ENCODE assay signal across 8 cellular contexts in the genomic region with DNA sequence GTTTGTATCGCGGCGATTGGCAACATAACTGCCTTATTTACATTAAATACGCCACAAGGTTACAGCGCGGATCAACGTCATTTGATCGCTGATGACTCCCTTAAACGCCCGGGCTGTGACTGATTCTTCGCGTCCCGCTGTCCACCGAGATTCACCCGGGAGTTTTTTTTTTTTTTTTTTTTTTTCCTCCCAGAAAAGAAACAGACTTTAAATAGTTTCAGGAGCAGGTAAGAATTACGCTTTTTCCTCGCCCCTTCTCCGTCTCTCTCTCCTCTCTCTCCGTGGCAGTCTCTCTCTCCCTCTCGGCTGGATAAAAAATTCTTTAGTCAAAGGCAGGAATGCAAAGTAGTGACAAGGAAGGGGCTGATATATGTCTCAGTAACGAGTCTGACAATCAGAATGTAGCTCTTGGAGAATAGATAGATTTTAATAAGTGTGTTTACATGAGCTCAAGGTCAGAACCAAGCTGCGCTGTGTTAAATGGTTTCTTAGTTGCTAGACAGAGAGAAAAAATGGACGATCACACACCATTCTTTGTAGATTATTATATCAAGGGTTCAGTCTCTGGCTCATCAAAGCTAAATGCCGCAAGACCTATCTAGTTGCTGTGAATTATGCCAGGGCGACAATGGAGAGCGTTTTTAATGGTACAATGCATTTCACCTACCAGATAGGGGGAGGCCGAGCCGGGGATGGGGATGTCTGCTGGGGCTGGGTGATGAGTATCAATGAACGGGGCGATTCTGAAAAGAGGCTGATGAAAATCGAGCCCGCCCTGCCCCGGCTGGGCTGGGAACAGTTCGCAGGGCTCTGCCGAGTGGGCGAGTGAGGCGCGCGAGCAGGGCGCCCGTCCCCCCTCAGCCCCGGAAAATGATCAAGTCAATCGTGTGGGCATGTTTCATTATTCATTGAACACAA.
A peak's percentile ranks its signal among the peaks of the same experiment; 100 is the strongest.
DNase-seq lines count a peak whose midpoint lies in the region; ATAC-seq and TF ChIP-seq lines count a peak whose summit lies in the region.

No MANE protein-coding gene starts in this region.

- peaks cover 62% of the 10 kb centered on the region for H3K27me3 ChIP-seq in kidney epithelial cell (ENCODE audit: control insufficient read depth, insufficient read depth, low read length)

- H3K4me3 Mint-ChIP-seq in activated CD8-positive, alpha-beta memory T cell treated with anti-CD3 and anti-CD28 coated beads, Interleukin-2, amount 10 ng/mL, durations not matched to agents 7 days and 5 days: peak overlapping the region; percentile 45
- peak overlapping the region; percentile 39 for H3K4me3 Mint-ChIP-seq in activated CD8-positive, alpha-beta T cell treated with anti-CD3 and anti-CD28 coated beads, Interleukin-2, amount 10 ng/mL, durations not matched to agents 7 days and 5 days

- CTCF ChIA-PET in activated CD8-positive, alpha-beta memory T cell treated with anti-CD3 and anti-CD28 coated beads, Interleukin-2, amount 10 ng/mL, durations not matched to agents 7 days and 5 days (lab: Charles Lee): no interaction called here
- CTCF ChIA-PET in activated CD8-positive, alpha-beta T cell treated with anti-CD3 and anti-CD28 coated beads, Interleukin-2, amount 10 ng/mL, durations not matched to agents 7 days and 5 days (lab: Charles Lee): no interaction called here

- peak overlapping the region; percentile 74 for H3K27ac Mint-ChIP-seq in activated CD8-positive, alpha-beta memory T cell treated with anti-CD3 and anti-CD28 coated beads, Interleukin-2, amount 10 ng/mL, durations not matched to agents 7 days and 5 days
- H3K27ac Mint-ChIP-seq in activated CD8-positive, alpha-beta T cell treated with anti-CD3 and anti-CD28 coated beads, Interleukin-2, amount 10 ng/mL, durations not matched to agents 7 days and 5 days: peak overlapping the region; percentile 39

- H3K27ac ChIP-seq in temporal lobe (ENCODE audit: low read depth, low read length): peak overlapping the region; percentile 75

- no peaks in the 10 kb centered on the region for H3K9me3 Mint-ChIP-seq in activated CD8-positive, alpha-beta memory T cell treated with anti-CD3 and anti-CD28 coated beads, Interleukin-2, amount 10 ng/mL, durations not matched to agents 7 days and 5 days (ENCODE audit: low read depth)
- H3K9me3 Mint-ChIP-seq in activated CD8-positive, alpha-beta T cell treated with anti-CD3 and anti-CD28 coated beads, Interleukin-2, amount 10 ng/mL, durations not matched to agents 7 days and 5 days (ENCODE audit: insufficient read depth): no peaks in the 10 kb centered on the region

- peaks cover 5% of the 10 kb centered on the region for H3K36me3 Mint-ChIP-seq in activated CD8-positive, alpha-beta memory T cell treated with anti-CD3 and anti-CD28 coated beads, Interleukin-2, amount 10 ng/mL, durations not matched to agents 7 days and 5 days
- peaks cover 8% of the 10 kb centered on the region for H3K36me3 Mint-ChIP-seq in activated CD8-positive, alpha-beta T cell treated with anti-CD3 and anti-CD28 coated beads, Interleukin-2, amount 10 ng/mL, durations not matched to agents 7 days and 5 days (ENCODE audit: low read depth)

- H3K36me3 ChIP-seq in kidney epithelial cell (ENCODE audit: control insufficient read depth, insufficient read depth, low read length): no peaks in the 10 kb centered on the region

- H3K4me1 Mint-ChIP-seq in activated CD8-positive, alpha-beta memory T cell treated with anti-CD3 and anti-CD28 coated beads, Interleukin-2, amount 10 ng/mL, durations not matched to agents 7 days and 5 days: peaks cover 19% of the 10 kb centered on the region
- H3K4me1 Mint-ChIP-seq in activated CD8-positive, alpha-beta T cell treated with anti-CD3 and anti-CD28 coated beads, Interleukin-2, amount 10 ng/mL, durations not matched to agents 7 days and 5 days (ENCODE audit: low read depth): peaks cover 31% of the 10 kb centered on the region

- DNase-seq in activated CD8-positive, alpha-beta memory T cell treated with anti-CD3 and anti-CD28 coated beads, Interleukin-2, amount 10 ng/mL, durations not matched to agents 7 days and 5 days: no peak
- no peak for DNase-seq in activated CD8-positive, alpha-beta memory T cell treated with anti-CD3 and anti-CD28 coated beads, Interleukin-2, amount 50 U/mL, for 4 hours
- peak; percentile 22 for DNase-seq in activated CD8-positive, alpha-beta T cell treated with anti-CD3 and anti-CD28 coated beads, Interleukin-2, amount 10 ng/mL, durations not matched to agents 7 days and 5 days
- no peak for DNase-seq in kidney epithelial cell (ENCODE audit: low read depth)
- no peak for DNase-seq in cortex of kidney (lab: John Stamatoyannopoulos, UW)
- DNase-seq in HPDE6-E6E7 (ENCODE audit: extremely low spot score): no peak

- no peak for ATAC-seq in activated CD8-positive, alpha-beta memory T cell treated with anti-CD3 and anti-CD28 coated beads, Interleukin-2, amount 10 ng/mL, durations not matched to agents 7 days and 5 days
- ATAC-seq in activated CD8-positive, alpha-beta T cell treated with anti-CD3 and anti-CD28 coated beads, Interleukin-2, amount 10 ng/mL, durations not matched to agents 7 days and 5 days: no peak
- no peak for ATAC-seq in HG02763 (IDR thresholded peaks at IDR 0.05; ENCODE audit: unreplicated experiment)

- no peak for TF ChIP-seq CTCF in kidney epithelial cell (IDR thresholded peaks at IDR 0.05; ENCODE audit: insufficient read depth, low read length, poor library complexity, severe bottlenecking)

- POLR2A ChIA-PET in activated CD8-positive, alpha-beta T cell treated with anti-CD3 and anti-CD28 coated beads, Interleukin-2, amount 10 ng/mL, durations not matched to agents 7 days and 5 days (lab: Charles Lee): no interaction called here

- peaks cover 69% of the 10 kb centered on the region for H3K27me3 Mint-ChIP-seq in activated CD8-positive, alpha-beta memory T cell treated with anti-CD3 and anti-CD28 coated beads, Interleukin-2, amount 10 ng/mL, durations not matched to agents 7 days and 5 days
- peaks cover 65% of the 10 kb centered on the region for H3K27me3 Mint-ChIP-seq in activated CD8-positive, alpha-beta T cell treated with anti-CD3 and anti-CD28 coated beads, Interleukin-2, amount 10 ng/mL, durations not matched to agents 7 days and 5 days (ENCODE audit: low read depth)

- peak overlapping the region; percentile 5 for H3K4me3 ChIP-seq in kidney epithelial cell (ENCODE audit: low read depth, low read length)
